ENCODE assay signal across 5 cellular contexts in the genomic region with DNA sequence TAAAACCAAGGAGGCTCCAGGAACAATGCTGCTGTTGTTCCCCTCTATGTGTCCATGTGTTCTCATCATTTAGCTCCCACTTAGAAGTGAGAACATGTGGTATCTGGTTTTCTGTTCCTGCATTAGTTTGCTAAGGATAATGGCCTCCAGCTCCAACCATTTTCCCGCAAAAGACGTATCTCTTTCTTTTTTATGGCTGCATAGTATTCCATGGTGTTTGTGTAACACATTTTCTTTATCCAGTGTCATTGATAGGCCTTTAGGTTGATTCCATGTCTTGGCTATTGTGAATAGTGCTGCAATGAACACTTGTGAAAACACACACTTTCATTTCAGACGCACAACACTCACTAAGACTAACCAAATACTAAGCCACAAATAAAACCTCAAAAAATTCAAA. TPM values are rescaled to one million over a fixed set of nuclear protein-coding genes. Genes with fewer than 3 reads are reported as not detected.
"Had no signal": no experiment of that assay in that cellular context is flagged by ENCODE, and none has a peak within 500 bp of the region (broad histone marks: within the 10 kb centered on the region; RNA-seq: fewer than 3 reads in every experiment).

No MANE protein-coding gene starts in this region.

RNA-seq across cellular contexts. Expression of gene PRSS50, which starts 21.9 kb away (rescaled TPM):
- total RNA-seq: subcutaneous adipose tissue, suprapubic skin, vagina had no signal

RNA-seq across cellular contexts. Expression of gene TMIE, which starts 38.4 kb away (rescaled TPM):
- total RNA-seq: thoracic aorta, transverse colon had no signal
